Comparison of ENCODE assay signal across 8 cellular contexts in genomic region chr19:4909172-4909896, GRCh38. TPM values are rescaled to one million over a fixed set of nuclear protein-coding genes. Genes with fewer than 3 reads are reported as not detected.
DNase-seq lines count a peak whose midpoint lies in the region; ATAC-seq and TF ChIP-seq lines count a peak whose summit lies in the region.

Gene UHRF1 (plus strand): TSS chr19:4909501. CDS start chr19:4910886, 1,385 bp downstream.

- DNase-seq in NCI-H1436 (lab: John Stamatoyannopoulos, UW): peak; percentile 77
- no peak for DNase-seq in NCI-H1436 treated with DMSO at 0.1 percent for 48 hours (lab: John Stamatoyannopoulos, UW)
- DNase-seq in NCI-H446 treated with DMSO at 0.1 percent for 48 hours (lab: John Stamatoyannopoulos, UW): peak; percentile 51
- no peak for DNase-seq in activated T-cell treated with anti-CD3 and anti-CD28 coated beads, Interleukin-2, amount 50 U/mL, for 4 hours
- DNase-seq in glutamatergic neuron: no peak
- no peak for DNase-seq in smooth muscle cell (lab: John Stamatoyannopoulos, UW; ENCODE audit: unreplicated experiment)
- DNase-seq in NCI-H1048 (lab: John Stamatoyannopoulos, UW): no peak

- peaks cover 7% of the 10 kb centered on the region for H3K36me3 Mint-ChIP-seq in activated T-cell treated with anti-CD3 and anti-CD28 coated beads, Interleukin-2, amount 50 U/mL, for 4 hours (ENCODE audit: insufficient read depth)
- no peaks in the 10 kb centered on the region for H3K36me3 Mint-ChIP-seq in glutamatergic neuron (ENCODE audit: unreplicated experiment)

- H3K27me3 ChIP-seq in smooth muscle cell (ENCODE audit: low read depth): no peaks in the 10 kb centered on the region

- H3K4me1 ChIP-seq in smooth muscle cell (ENCODE audit: low read depth): peaks cover 16% of the 10 kb centered on the region

- no peaks in the 10 kb centered on the region for H4K20me1 ChIP-seq in smooth muscle cell (ENCODE audit: low read depth)

- H3K79me2 ChIP-seq in smooth muscle cell (ENCODE audit: low read depth): peaks cover 6% of the 10 kb centered on the region

- WGBS in smooth muscle cell (ENCODE audit: low lambda C conversion rate): 4% methylated on average over 69 of the region's 87 CpGs

- peak within 1 kb of the TSS; percentile 82 for H3K4me3 ChIP-seq in smooth muscle cell

- H3K9me3 Mint-ChIP-seq in activated T-cell treated with anti-CD3 and anti-CD28 coated beads, Interleukin-2, amount 50 U/mL, for 4 hours: no peaks in the 10 kb centered on the region
- H3K9me3 Mint-ChIP-seq in glutamatergic neuron (ENCODE audit: unreplicated experiment): peaks cover 4% of the 10 kb centered on the region

- no peaks in the 10 kb centered on the region for H3K27me3 Mint-ChIP-seq in activated T-cell treated with anti-CD3 and anti-CD28 coated beads, Interleukin-2, amount 50 U/mL, for 4 hours (ENCODE audit: low read depth)
- H3K27me3 Mint-ChIP-seq in glutamatergic neuron (ENCODE audit: unreplicated experiment): peaks cover 6% of the 10 kb centered on the region

- peaks cover 50% of the 10 kb centered on the region for H3K4me1 Mint-ChIP-seq in activated T-cell treated with anti-CD3 and anti-CD28 coated beads, Interleukin-2, amount 50 U/mL, for 4 hours (ENCODE audit: low read depth)
- peaks cover 17% of the 10 kb centered on the region for H3K4me1 Mint-ChIP-seq in glutamatergic neuron (ENCODE audit: low read depth, unreplicated experiment)

- ATAC-seq in HG02588 (IDR thresholded peaks at IDR 0.05; ENCODE audit: unreplicated experiment): peak; percentile 22
- peak; percentile 54 to 62 for ATAC-seq in activated T-cell treated with anti-CD3 and anti-CD28 coated beads, Interleukin-2, amount 50 U/mL, for 4 hours

- H3K4me2 ChIP-seq in smooth muscle cell: peak within 1 kb of the TSS; percentile 95

- H3K4me3 Mint-ChIP-seq in activated T-cell treated with anti-CD3 and anti-CD28 coated beads, Interleukin-2, amount 50 U/mL, for 4 hours: peak within 1 kb of the TSS; percentile 82
- peak within 1 kb of the TSS; percentile 86 for H3K4me3 Mint-ChIP-seq in glutamatergic neuron (ENCODE audit: unreplicated experiment)

- no peak for TF ChIP-seq CTCF in glutamatergic neuron (IDR thresholded peaks at IDR 0.05; ENCODE audit: partially characterized antibody, unreplicated experiment)
- no peak for TF ChIP-seq CTCF in smooth muscle cell (IDR thresholded peaks at IDR 0.05; ENCODE audit: borderline replicate concordance, insufficient read depth, poor library complexity, severe bottlenecking)

- H3K27ac Mint-ChIP-seq in glutamatergic neuron (ENCODE audit: unreplicated experiment): peak within 1 kb of the TSS; percentile 43

- H3K27ac ChIP-seq in smooth muscle cell (ENCODE audit: low read depth): peak within 1 kb of the TSS; percentile 88

- no peaks in the 10 kb centered on the region for H3K9me3 ChIP-seq in smooth muscle cell (replicated peaks; ENCODE audit: low read depth)

- peaks cover 12% of the 10 kb centered on the region for H3F3A ChIP-seq in smooth muscle cell (ENCODE audit: low read depth)

- H2AFZ ChIP-seq in smooth muscle cell (ENCODE audit: low read depth): peak within 1 kb of the TSS; percentile 73

- H3K9ac ChIP-seq in smooth muscle cell (ENCODE audit: low read depth): peak within 1 kb of the TSS; percentile 59

- no peaks in the 10 kb centered on the region for H3K36me3 ChIP-seq in smooth muscle cell (ENCODE audit: low read depth)

RNA-seq across cellular contexts. Expression of gene UHRF1, which starts in this region (rescaled TPM):
- 100 to 1,000 TPM; 148 to 221 (median 173) TPM for total RNA-seq in activated T-cell treated with anti-CD3 and anti-CD28 coated beads, Interleukin-2, amount 50 U/mL, for 4 hours
- total RNA-seq in glutamatergic neuron (ENCODE audit: unreplicated experiment): 10.4 TPM
- total RNA-seq in smooth muscle cell: 11.3 and 16.9 TPM in 2 replicates
- polyA plus RNA-seq in smooth muscle cell: 22.7 and 27.2 TPM in 2 replicates

Comparison
In these comparisons a context has a peak if more than half of its experiments do, and no peak if none do; other contexts are left out.
1. DNase-seq: peak in NCI-H1436 (single experiment) and NCI-H446 treated with DMSO at 0.1 percent for 48 hours (single experiment); none in NCI-H1436 treated with DMSO at 0.1 percent for 48 hours (single experiment), activated T-cell treated with anti-CD3 and anti-CD28 coated beads, Interleukin-2, amount 50 U/mL, for 4 hours (single experiment), glutamatergic neuron (single experiment), smooth muscle cell (single experiment) and NCI-H1048 (single experiment).